Comparison of ENCODE assay signal across 1 cellular context in genomic region chr4:22237846-22238513, GRCh38.
TF ChIP-seq lines count a peak whose summit lies in the region.

No MANE protein-coding gene starts in this region.

TF ChIP-seq in GM23338, 12 proteins besides CTCF, POLR2A, EP300 and RAD21:
- no peak for TF ChIP-seq ZNF462 (CRISPR knock-in tag; IDR thresholded peaks at IDR 0.05)
- no peak for TF ChIP-seq ETS1 (IDR thresholded peaks at IDR 0.05)
- TF ChIP-seq POLR2AphosphoS5 (IDR thresholded peaks at IDR 0.05; ENCODE audit: low read depth), result no peak
- no peak for TF ChIP-seq EZH2 (IDR thresholded peaks at IDR 0.05; ENCODE audit: low read depth, unreplicated experiment)
- TF ChIP-seq EZH2phosphoT487 (IDR thresholded peaks at IDR 0.05; ENCODE audit: unreplicated experiment), result no peak
- no peak for TF ChIP-seq STAT1 (IDR thresholded peaks at IDR 0.05; ENCODE audit: unreplicated experiment)
